Comparison of ENCODE assay signal across 10 cellular contexts in the genomic region with DNA sequence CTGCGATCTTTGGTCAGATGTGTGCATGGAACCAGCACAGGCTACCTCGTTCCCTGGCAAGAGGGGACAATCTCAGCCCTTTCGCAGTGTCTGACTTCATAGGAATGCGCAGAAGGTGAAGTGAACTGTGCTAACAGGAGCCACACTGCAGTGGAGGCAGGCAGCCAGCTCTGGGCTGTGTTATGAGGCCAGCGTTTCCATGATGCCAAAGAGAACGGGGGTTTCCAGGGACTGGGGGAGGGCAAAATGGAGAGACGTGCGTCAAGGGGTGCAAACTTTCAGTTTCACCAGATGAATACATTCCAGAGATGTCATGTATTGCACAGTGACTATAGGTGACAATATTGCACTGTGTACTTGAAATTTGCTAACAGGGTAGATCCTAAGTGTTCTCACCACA. TPM values are rescaled to one million over a fixed set of nuclear protein-coding genes. Genes with fewer than 3 reads are reported as not detected.
DNase-seq lines count a peak whose midpoint lies in the region; ATAC-seq and TF ChIP-seq lines count a peak whose summit lies in the region.
"Had no signal": no experiment of that assay in that cellular context is flagged by ENCODE, and none has a peak within 500 bp of the region (broad histone marks: within the 10 kb centered on the region; RNA-seq: fewer than 3 reads in every experiment).

No MANE protein-coding gene starts in this region.

- no peak overlapping the region for H2AFZ ChIP-seq in hepatocyte

- H4K20me1 ChIP-seq in hepatocyte (ENCODE audit: insufficient read depth, poor library complexity, severe bottlenecking) = no peaks in the 10 kb centered on the region

- H3K9me3 Mint-ChIP-seq in activated T-helper 2 cell treated with anti-CD3 and anti-CD28 coated beads, Interferon-gamma antibody, Interleukin-2, Interleukin-4, amounts not matched to agents 10 μg/mL and 5 μg/mL and 100 μg/mL, durations not matched to agents 14 hours and 24 hours and 36 hours = no peaks in the 10 kb centered on the region
- H3K9me3 Mint-ChIP-seq: naive B cell had no signal

- H3K36me3 Mint-ChIP-seq in activated T-helper 2 cell treated with anti-CD3 and anti-CD28 coated beads, Interferon-gamma antibody, Interleukin-2, Interleukin-4, amounts not matched to agents 10 μg/mL and 5 μg/mL and 100 μg/mL, durations not matched to agents 14 hours and 24 hours and 36 hours (ENCODE audit: low read depth) = no peaks in the 10 kb centered on the region
- H3K36me3 Mint-ChIP-seq: naive B cell had no signal

- no peaks in the 10 kb centered on the region for H3K79me2 ChIP-seq in hepatocyte

- peak; percentile 33 for DNase-seq in activated T-helper 2 cell treated with anti-CD3 and anti-CD28 coated beads, Interferon-gamma antibody, Interleukin-2, Interleukin-4, amounts not matched to agents 10 μg/mL and 5 μg/mL and 100 μg/mL, durations not matched to agents 14 hours and 24 hours and 36 hours (ENCODE audit: low spot score)
- DNase-seq in stimulated activated CD8-positive, alpha-beta memory T cell treated with anti-CD3 and anti-CD28 coated beads, Interleukin-4, amount 100 ng/mL, for 24 hours (ENCODE audit: low read depth) = peak; percentile 28
- DNase-seq in hepatocyte (ENCODE audit: low spot score) (no peak), WERI-Rb-1 (no peak), SJCRH30 (no peak)
- DNase-seq: naive B cell, NCI-H1930, SHP77 had no signal

- intact Hi-C loops in activated T-helper 2 cell treated with anti-CD3 and anti-CD28 coated beads, Interferon-gamma antibody, Interleukin-2, Interleukin-4, amounts not matched to agents 10 μg/mL and 5 μg/mL and 100 μg/mL, durations not matched to agents 14 hours and 24 hours and 36 hours (cut with micrococcal nuclease) = loop anchor here (1.0 to 5.0 kb wide), 4 partner anchors 17 to 125 kb away; no protein-coding TSS in a partner anchor

- peak; percentile 68 for ATAC-seq in GM18909 (IDR thresholded peaks at IDR 0.05; ENCODE audit: poor library complexity, unreplicated experiment)
- peak; percentile 63 for ATAC-seq in HG03378 (IDR thresholded peaks at IDR 0.05; ENCODE audit: unreplicated experiment)

- H3K4me3 ChIP-seq in hepatocyte = no peak overlapping the region
- no peak overlapping the region for H3K4me3 ChIP-seq in WERI-Rb-1 (ENCODE audit: low read depth, low read length)
- H3K4me3 ChIP-seq in SJCRH30 = no peak overlapping the region

- peaks cover 18% of the 10 kb centered on the region for H3K4me1 Mint-ChIP-seq in activated T-helper 2 cell treated with anti-CD3 and anti-CD28 coated beads, Interferon-gamma antibody, Interleukin-2, Interleukin-4, amounts not matched to agents 10 μg/mL and 5 μg/mL and 100 μg/mL, durations not matched to agents 14 hours and 24 hours and 36 hours (ENCODE audit: low read depth)

- no peak overlapping the region for H3K27ac ChIP-seq in hepatocyte
- H3K27ac ChIP-seq in WERI-Rb-1 = no peak overlapping the region
- no peak overlapping the region for H3K27ac ChIP-seq in SJCRH30

- no peaks in the 10 kb centered on the region for H3K9me3 ChIP-seq in hepatocyte (ENCODE audit: low read depth)
- no peaks in the 10 kb centered on the region for H3K9me3 ChIP-seq in WERI-Rb-1 (ENCODE audit: severe bottlenecking)
- no peaks in the 10 kb centered on the region for H3K9me3 ChIP-seq in SJCRH30 (replicated peaks)

- H3K27ac Mint-ChIP-seq in activated T-helper 2 cell treated with anti-CD3 and anti-CD28 coated beads, Interferon-gamma antibody, Interleukin-2, Interleukin-4, amounts not matched to agents 10 μg/mL and 5 μg/mL and 100 μg/mL, durations not matched to agents 14 hours and 24 hours and 36 hours = peak overlapping the region; percentile 90
- H3K27ac Mint-ChIP-seq: naive B cell had no signal

- no peaks in the 10 kb centered on the region for H3K9me2 ChIP-seq in hepatocyte (replicated peaks; ENCODE audit: insufficient read depth)

- no peaks in the 10 kb centered on the region for H3K27me3 Mint-ChIP-seq in activated T-helper 2 cell treated with anti-CD3 and anti-CD28 coated beads, Interferon-gamma antibody, Interleukin-2, Interleukin-4, amounts not matched to agents 10 μg/mL and 5 μg/mL and 100 μg/mL, durations not matched to agents 14 hours and 24 hours and 36 hours (ENCODE audit: low read depth)
- H3K27me3 Mint-ChIP-seq: naive B cell had no signal

- H3K4me2 ChIP-seq in hepatocyte = no peak overlapping the region

- 84% methylated on average over 8 of the region's 8 CpGs for WGBS in hepatocyte (ENCODE audit: low lambda C conversion rate, missing lambda C conversion rate)

- H3K4me1 ChIP-seq in hepatocyte (ENCODE audit: insufficient read depth) (no peaks in the 10 kb centered on the region), SJCRH30 (no peaks in the 10 kb centered on the region)

- TF ChIP-seq CTCF in hepatocyte (IDR thresholded peaks at IDR 0.05; ENCODE audit: poor library complexity) = no peak
- no peak for TF ChIP-seq CTCF in WERI-Rb-1 (IDR thresholded peaks at IDR 0.05; ENCODE audit: low read depth, low read length)

- peak overlapping the region; percentile 75 for H3K4me3 Mint-ChIP-seq in activated T-helper 2 cell treated with anti-CD3 and anti-CD28 coated beads, Interferon-gamma antibody, Interleukin-2, Interleukin-4, amounts not matched to agents 10 μg/mL and 5 μg/mL and 100 μg/mL, durations not matched to agents 14 hours and 24 hours and 36 hours (ENCODE audit: low read depth)
- H3K4me3 Mint-ChIP-seq: naive B cell had no signal

- H3K27me3 ChIP-seq in hepatocyte (no peaks in the 10 kb centered on the region), WERI-Rb-1 (ENCODE audit: insufficient read depth, low read depth, severe bottlenecking) (peaks cover 12% of the 10 kb centered on the region), SJCRH30 (no peaks in the 10 kb centered on the region)

- H3K36me3 ChIP-seq in hepatocyte (replicated peaks; ENCODE audit: insufficient read depth, low read depth) (no peaks in the 10 kb centered on the region), WERI-Rb-1 (no peaks in the 10 kb centered on the region), SJCRH30 (no peaks in the 10 kb centered on the region)

RNA-seq across cellular contexts. Expression of a gene that starts 30.4 kb away (rescaled TPM):
- total RNA-seq in activated T-helper 2 cell treated with anti-CD3 and anti-CD28 coated beads, Interferon-gamma antibody, Interleukin-2, Interleukin-4, amounts not matched to agents 10 μg/mL and 5 μg/mL and 100 μg/mL, durations not matched to agents 14 hours and 24 hours and 36 hours = not detected in 2 replicates
- total RNA-seq in hepatocyte = 0.16 TPM in 1 of 2 replicates, not detected in the other
- polyA plus RNA-seq in hepatocyte = not detected in 2 replicates
- total RNA-seq in SJCRH30 (2014; rRNA removed; shearing (Covaris generic)) = not detected in 2 replicates

Comparison
In these comparisons a context has a peak if more than half of its experiments do, and no peak if none do; other contexts are left out.
1. DNase-seq: peak in activated T-helper 2 cell treated with anti-CD3 and anti-CD28 coated beads, Interferon-gamma antibody, Interleukin-2, Interleukin-4, amounts not matched to agents 10 μg/mL and 5 μg/mL and 100 μg/mL, durations not matched to agents 14 hours and 24 hours and 36 hours (single experiment) and stimulated activated CD8-positive, alpha-beta memory T cell treated with anti-CD3 and anti-CD28 coated beads, Interleukin-4, amount 100 ng/mL, for 24 hours (single experiment); none in hepatocyte (single experiment), WERI-Rb-1 (single experiment) and SJCRH30 (0 of 2).